ENCODE assay signal across 22 cellular contexts in genomic region chr4:67371563-67371962, GRCh38.
"Had no signal": no experiment of that assay in that cellular context is flagged by ENCODE, and none has a peak within 500 bp of the region (broad histone marks: within the 10 kb centered on the region; RNA-seq: fewer than 3 reads in every experiment).

No MANE protein-coding gene starts in this region.

- H3K4me3 Mint-ChIP-seq: memory B cell, mesothelial cell of epicardium, natural killer cell had no signal

- H3K9me3 Mint-ChIP-seq: memory B cell, mesothelial cell of epicardium had no signal

- H3K4me1 Mint-ChIP-seq: memory B cell, natural killer cell had no signal

- DNase-seq: effector CD8-positive, alpha-beta T cell; foreskin fibroblast; head of caudate nucleus; hypothalamus; islet precursor cell; lower lobe of right lung; natural killer cell; occipital lobe; pancreas; right cardiac atrium; small intestine; stimulated activated CD4-positive, alpha-beta T cell treated with anti-CD3 and anti-CD28 coated beads, Interleukin-12 subunit alpha, Interleukin-12 subunit beta, amount 100 ng/mL, for 4 hours; stimulated activated naive CD4-positive, alpha-beta T cell; stomach; substantia nigra; trophoblast cell had no signal

- H3K27ac Mint-ChIP-seq: memory B cell, mesothelial cell of epicardium, natural killer cell, progenitor cell of endocrine pancreas had no signal

- H3K27me3 ChIP-seq: esophagus muscularis mucosa, gastroesophageal sphincter, pancreas, stomach had no signal

- H3K9me3 ChIP-seq: esophagus muscularis mucosa, gastroesophageal sphincter, lower lobe of right lung, pancreas, stomach had no signal

- H3K4me3 ChIP-seq: coronary artery, esophagus muscularis mucosa, gastroesophageal sphincter, lower lobe of right lung, pancreas, stomach had no signal

- H3K27me3 Mint-ChIP-seq: progenitor cell of endocrine pancreas had no signal

- H3K4me1 ChIP-seq: esophagus muscularis mucosa, gastroesophageal sphincter, lower lobe of right lung, pancreas, stomach had no signal

- H3K27ac ChIP-seq: coronary artery, esophagus muscularis mucosa, gastroesophageal sphincter, lower lobe of right lung, pancreas, stomach had no signal

- H3K36me3 Mint-ChIP-seq: memory B cell, mesothelial cell of epicardium, natural killer cell had no signal

- H3K36me3 ChIP-seq: esophagus muscularis mucosa, gastroesophageal sphincter, lower lobe of right lung, pancreas, stomach had no signal
